ENCODE assay signal across 1 cellular context in the genomic region with DNA sequence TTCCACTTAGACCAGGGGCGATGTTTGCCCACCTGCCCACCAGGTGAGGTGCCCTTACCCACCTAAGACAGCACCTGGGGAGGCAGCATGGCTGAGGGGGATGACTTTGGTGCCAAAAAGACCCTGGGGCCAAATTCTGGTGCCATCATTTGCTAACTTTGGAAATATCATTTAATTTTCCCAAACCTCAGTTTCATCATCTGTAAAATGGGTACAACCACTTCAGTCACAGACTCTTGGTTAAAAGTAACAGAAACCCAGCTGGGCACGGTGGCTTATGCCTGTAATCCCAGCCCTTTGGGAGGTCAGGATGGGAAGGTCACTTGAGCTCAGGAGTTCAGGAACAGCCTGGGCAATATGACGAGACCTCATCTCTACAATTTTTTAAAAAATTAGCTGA.
TF ChIP-seq lines count a peak whose summit lies in the region.

No MANE protein-coding gene starts in this region.

TF ChIP-seq in K562, 482 proteins besides CTCF, POLR2A, EP300 and RAD21 (continued from another document):
- TF ChIP-seq CHD4 (IDR thresholded peaks at IDR 0.05; ENCODE audit: insufficient read depth, insufficient replicate concordance, low read depth, low read length, poor library complexity, severe bottlenecking) (peak; percentile 96), EHMT2 (IDR thresholded peaks at IDR 0.05) (no peak), SMARCA5 (IDR thresholded peaks at IDR 0.05) (peak; percentile 50; the same call in 1 of the 2 replicates)
